ENCODE assay signal across 12 cellular contexts in genomic region chr20:364905-365794, GRCh38. TPM values are rescaled to one million over a fixed set of nuclear protein-coding genes. Genes with fewer than 3 reads are reported as not detected.
DNase-seq lines count a peak whose midpoint lies in the region; ATAC-seq and TF ChIP-seq lines count a peak whose summit lies in the region.
"Had no signal": no experiment of that assay in that cellular context is flagged by ENCODE, and none has a peak within 500 bp of the region (broad histone marks: within the 10 kb centered on the region; RNA-seq: fewer than 3 reads in every experiment).

No MANE protein-coding gene starts in this region.

- no peaks in the 10 kb centered on the region for H3K9me2 ChIP-seq in SK-N-SH

- no peak for DNase-seq in SK-N-SH
- peak; percentile 93 for DNase-seq in M059J (ENCODE audit: low read depth)
- DNase-seq in amniotic epithelial cell (ENCODE audit: low read depth) = peak; percentile 38
- DNase-seq in naive thymus-derived CD4-positive, alpha-beta T cell = no peak
- no peak for DNase-seq in left cardiac atrium
- DNase-seq in globus pallidus (ENCODE audit: low spot score) = no peak
- DNase-seq in immature natural killer cell = no peak
- DNase-seq: head of caudate nucleus; stimulated activated CD4-positive, alpha-beta T cell treated with anti-CD3 and anti-CD28 coated beads, Interleukin-4, amount 100 ng/mL, for 4 hours; transverse colon had no signal

- no peaks in the 10 kb centered on the region for H3F3A ChIP-seq in SK-N-SH (replicated peaks; ENCODE audit: insufficient read depth)

- H3K4me2 ChIP-seq in SK-N-SH = no peak overlapping the region

- intact Hi-C loops in naive thymus-derived CD4-positive, alpha-beta T cell (cut with micrococcal nuclease) = loop anchor here in 1 of 2 donors (5.0 kb wide), 1 partner anchor 97 kb away; the partner anchor contains the start of gene TBC1D20
- intact Hi-C loops in left cardiac atrium (cut with DNase I) = no loop called here

- WGBS in SK-N-SH (ENCODE audit: low lambda C conversion rate) = 82% methylated on average over 9 of the region's 9 CpGs

- no peaks in the 10 kb centered on the region for H4K20me1 ChIP-seq in SK-N-SH (ENCODE audit: insufficient read depth)

- H3K27me3 Mint-ChIP-seq in naive thymus-derived CD4-positive, alpha-beta T cell = no peaks in the 10 kb centered on the region
- peaks cover 0 to 4% (median 2%) of the 10 kb centered on the region in 3 donors for H3K27me3 Mint-ChIP-seq in immature natural killer cell (ENCODE audit: low read depth in 3 of 3)

- H3K9ac ChIP-seq in SK-N-SH = no peak overlapping the region

- TF ChIP-seq EP300 in SK-N-SH (IDR thresholded peaks at IDR 0.05; ENCODE audit: borderline replicate concordance in 1 of 2, low read depth in 1 of 2, low read length in 1 of 2) = no peak

- no peaks in the 10 kb centered on the region for H3K79me2 ChIP-seq in SK-N-SH (ENCODE audit: insufficient read depth)

- peaks cover 0 to 1% (median 0%) of the 10 kb centered on the region in 11 donors for H3K9me3 Mint-ChIP-seq in naive thymus-derived CD4-positive, alpha-beta T cell
- H3K9me3 Mint-ChIP-seq in immature natural killer cell = no peaks in the 10 kb centered on the region
- H3K9me3 Mint-ChIP-seq: nephron had no signal

- ATAC-seq in SK-N-SH treated with all-trans-retinoic acid at 6 μM for 48 hours = no peak
- no peak for ATAC-seq in naive thymus-derived CD4-positive, alpha-beta T cell
- ATAC-seq in left cardiac atrium = no peak

- H3K27ac Mint-ChIP-seq in naive thymus-derived CD4-positive, alpha-beta T cell = peak overlapping the region in 7 of 9 donors; percentile 49 to 96 (median 82)
- H3K27ac Mint-ChIP-seq in immature natural killer cell = no peak overlapping the region

- no peak overlapping the region for H3K27ac ChIP-seq in SK-N-SH (ENCODE audit: low read depth in 2 of 2, low read length in 1 of 2)
- no peak overlapping the region for H3K27ac ChIP-seq in naive thymus-derived CD4-positive, alpha-beta T cell (ENCODE audit: low read depth, low read length)

- TF ChIP-seq CTCF in SK-N-SH (IDR thresholded peaks at IDR 0.05) = no peak

- no peak overlapping the region for H2AFZ ChIP-seq in SK-N-SH (ENCODE audit: low read depth)

- H3K4me1 Mint-ChIP-seq in naive thymus-derived CD4-positive, alpha-beta T cell = peaks cover 23 to 55% (median 47%) of the 10 kb centered on the region in 7 donors
- no peaks in the 10 kb centered on the region for H3K4me1 Mint-ChIP-seq in immature natural killer cell

- H3K36me3 ChIP-seq in SK-N-SH (replicated peaks in 1 of 2; ENCODE audit: control insufficient read depth in 1 of 2, insufficient read depth in 2 of 2, low read length in 1 of 2) = no peaks in the 10 kb centered on the region
- no peaks in the 10 kb centered on the region for H3K36me3 ChIP-seq in naive thymus-derived CD4-positive, alpha-beta T cell (ENCODE audit: control insufficient read depth in 2 of 3, insufficient read depth in 3 of 3, low read length in 3 of 3)
- H3K36me3 ChIP-seq: transverse colon had no signal

- peaks cover 3 to 12% of the 10 kb centered on the region in 2 experiments; a peak in 2 of 4 replicates for H3K4me1 ChIP-seq in SK-N-SH (ENCODE audit: control insufficient read depth in 1 of 2, insufficient read depth in 2 of 2, low read depth in 1 of 2, low read length in 1 of 2)
- H3K4me1 ChIP-seq in naive thymus-derived CD4-positive, alpha-beta T cell (ENCODE audit: control insufficient read depth in 2 of 2, insufficient read depth in 2 of 2, low read length in 2 of 2) = peaks cover 0 to 20% of the 10 kb centered on the region in 2 donors

- H3K9me3 ChIP-seq in SK-N-SH = no peaks in the 10 kb centered on the region
- no peaks in the 10 kb centered on the region for H3K9me3 ChIP-seq in naive thymus-derived CD4-positive, alpha-beta T cell (ENCODE audit: control insufficient read depth in 2 of 3, low read length in 3 of 3)
- H3K9me3 ChIP-seq: transverse colon had no signal

- POLR2A ChIA-PET in SK-N-SH (lab: Yijun Ruan, JAX) = interaction anchor here (0.7 kb wide), 1 partner anchor 81 kb away, joined by 7 read pairs; no protein-coding TSS in a partner anchor
- POLR2A ChIA-PET in naive thymus-derived CD4-positive, alpha-beta T cell (lab: Charles Lee) = interaction anchor here (0.9 to 1.7 kb wide), 2 partner anchors 18 to 42 kb away, joined by 4 read pairs; no protein-coding TSS in a partner anchor

- H3K27me3 ChIP-seq in SK-N-SH (ENCODE audit: insufficient read depth) = no peaks in the 10 kb centered on the region
- H3K27me3 ChIP-seq in naive thymus-derived CD4-positive, alpha-beta T cell (ENCODE audit: control insufficient read depth in 2 of 2, insufficient read depth in 2 of 2, low read length in 2 of 2) = no peaks in the 10 kb centered on the region
- H3K27me3 ChIP-seq: transverse colon had no signal

- H3K4me3 Mint-ChIP-seq in naive thymus-derived CD4-positive, alpha-beta T cell = peak overlapping the region; percentile 41 to 73 (median 58)
- no peak overlapping the region for H3K4me3 Mint-ChIP-seq in immature natural killer cell
- H3K4me3 Mint-ChIP-seq: nephron had no signal

- H3K36me3 Mint-ChIP-seq in naive thymus-derived CD4-positive, alpha-beta T cell = peaks cover 0 to 3% (median 0%) of the 10 kb centered on the region in 5 donors
- H3K36me3 Mint-ChIP-seq in immature natural killer cell = peaks cover 0 to 3% (median 0%) of the 10 kb centered on the region in 3 donors

- CTCF ChIA-PET in SK-N-SH (lab: Yijun Ruan, JAX) = interaction anchor here (2.5 kb wide), 1 partner anchor 11 kb away, joined by 9 read pairs; no protein-coding TSS in a partner anchor
- CTCF ChIA-PET in naive thymus-derived CD4-positive, alpha-beta T cell (lab: Charles Lee) = interaction anchor here (0.7 to 1.1 kb wide), 2 partner anchors 37 to 112 kb away, joined by 3 read pairs; no protein-coding TSS in a partner anchor

- TF ChIP-seq RAD21 in SK-N-SH (IDR thresholded peaks at IDR 0.05; ENCODE audit: low read length) = no peak

- H3K4me3 ChIP-seq in SK-N-SH (ENCODE audit: low read depth in 2 of 2, low read length in 1 of 2) = no peak overlapping the region
- H3K4me3 ChIP-seq in naive thymus-derived CD4-positive, alpha-beta T cell (ENCODE audit: low read length) = no peak overlapping the region
- H3K4me3 ChIP-seq: transverse colon had no signal

TF ChIP-seq in SK-N-SH, 30 proteins besides CTCF, POLR2A, EP300 and RAD21:
- TF ChIP-seq FOSL2 (IDR thresholded peaks at IDR 0.05; ENCODE audit: borderline replicate concordance, low read depth) (peak; percentile 21; the same call in 1 of the 2 replicates), FOXJ3 (CRISPR knock-in tag; IDR thresholded peaks at IDR 0.05) (no peak)

TF ChIP-seq in SK-N-SH treated with all-trans-retinoic acid at 6 μM for 48 hours, 23 proteins besides CTCF, POLR2A, EP300 and RAD21 (continues in another document):
- TF ChIP-seq ZNF8 (CRISPR knock-in tag; IDR thresholded peaks at IDR 0.05) (no peak), ESRRG (CRISPR knock-in tag; IDR thresholded peaks at IDR 0.05) (no peak), SNAI2 (CRISPR knock-in tag; IDR thresholded peaks at IDR 0.05) (no peak), CREB5 (CRISPR knock-in tag; IDR thresholded peaks at IDR 0.05; ENCODE audit: low read depth) (no peak), GLIS3 (CRISPR knock-in tag; IDR thresholded peaks at IDR 0.05) (no peak)

RNA-seq across cellular contexts. Expression of gene TRIB3, which starts 15.4 kb away (rescaled TPM):
- 13.2 and 16.6 TPM in 2 replicates for polyA plus RNA-seq in SK-N-SH (2012; rRNA removed)
- 7.2 and 12.0 TPM in 2 replicates for polyA plus RNA-seq in SK-N-SH (2012; cell fraction: cytosol; rRNA removed)
- polyA plus RNA-seq in SK-N-SH (2012; cell fraction: nucleus; rRNA removed) = 14.4 and 14.8 TPM in 2 replicates
- 34.1 and 35.5 TPM in 2 replicates for total RNA-seq in M059J (2014; rRNA removed; shearing (Covaris generic))
- total RNA-seq in naive thymus-derived CD4-positive, alpha-beta T cell = 10 to 100 TPM in 1 of 5 experiments, 1 to 10 TPM in 4; 2.4 to 27.7 (median 9.4) TPM
- polyA plus RNA-seq in naive thymus-derived CD4-positive, alpha-beta T cell = 10 to 100 TPM; 12.6 to 16.0 TPM
- total RNA-seq in left cardiac atrium = 1 to 10 TPM; 1.4 to 3.4 TPM
- polyA plus RNA-seq in immature natural killer cell = 10 to 100 TPM; 17.0 to 27.6 (median 25.0) TPM

RNA-seq across cellular contexts. Expression of gene NRSN2, which starts 18.2 kb away (rescaled TPM):
- polyA plus RNA-seq in SK-N-SH (2012; rRNA removed) (88.6 and 146 TPM in 2 replicates), immature natural killer cell (1 to 10 TPM; 6.7 to 8.9 (median 7.1) TPM)
- 54.7 and 100 TPM in 2 replicates for polyA plus RNA-seq in SK-N-SH (2012; cell fraction: cytosol; rRNA removed)
- polyA plus RNA-seq in SK-N-SH (2012; cell fraction: nucleus; rRNA removed) = 63.6 and 88.9 TPM in 2 replicates
- total RNA-seq in M059J (2014; rRNA removed; shearing (Covaris generic)) = 102 and 149 TPM in 2 replicates
- 1 to 10 TPM in 3 of 5 experiments, under 1 TPM in 2; 0.24 to 2.1 (median 1.3) TPM for total RNA-seq in naive thymus-derived CD4-positive, alpha-beta T cell
- polyA plus RNA-seq in naive thymus-derived CD4-positive, alpha-beta T cell = 1 to 10 TPM; 1.3 to 1.8 TPM
- total RNA-seq in left cardiac atrium = 10 to 100 TPM; 20.6 to 34.9 TPM

RNA-seq across cellular contexts. Expression of gene SOX12, which starts 39.8 kb away (rescaled TPM):
- polyA plus RNA-seq in SK-N-SH (2012; rRNA removed) = 7.0 and 11.3 TPM in 2 replicates
- 7.9 and 10.8 TPM in 2 replicates for polyA plus RNA-seq in SK-N-SH (2012; cell fraction: cytosol; rRNA removed)
- polyA plus RNA-seq in SK-N-SH (2012; cell fraction: nucleus; rRNA removed) = 44.6 and 55.2 TPM in 2 replicates
- total RNA-seq in M059J (2014; rRNA removed; shearing (Covaris generic)) = 5.1 and 16.5 TPM in 2 replicates
- total RNA-seq in naive thymus-derived CD4-positive, alpha-beta T cell = 10 to 100 TPM in 3 of 5 experiments, 1 to 10 TPM in 2; 4.6 to 15.1 (median 12.3) TPM
- 1 to 10 TPM in 1 of 2 donors, under 1 TPM in 1; 0.89 to 1.3 TPM for polyA plus RNA-seq in naive thymus-derived CD4-positive, alpha-beta T cell
- total RNA-seq in left cardiac atrium = 10 to 100 TPM in 1 of 2 donors, 1 to 10 TPM in 1; 8.1 to 11.6 TPM
- polyA plus RNA-seq in immature natural killer cell = under 1 TPM; 0.08 to 0.27 (median 0.21) TPM

RNA-seq across cellular contexts. Expression of gene RBCK1, which starts 42.9 kb away (rescaled TPM):
- polyA plus RNA-seq in SK-N-SH (2012; rRNA removed) (94.3 and 105 TPM in 2 replicates), immature natural killer cell (100 to 1,000 TPM; 110 to 131 (median 126) TPM)
- polyA plus RNA-seq in SK-N-SH (2012; cell fraction: cytosol; rRNA removed) = 55.2 and 70.2 TPM in 2 replicates
- polyA plus RNA-seq in SK-N-SH (2012; cell fraction: nucleus; rRNA removed) = 264 and 271 TPM in 2 replicates
- 132 and 155 TPM in 2 replicates for total RNA-seq in M059J (2014; rRNA removed; shearing (Covaris generic))
- total RNA-seq in naive thymus-derived CD4-positive, alpha-beta T cell = 100 to 1,000 TPM in 1 of 5 experiments, 10 to 100 TPM in 4; 70.3 to 153 (median 96.9) TPM
- polyA plus RNA-seq in naive thymus-derived CD4-positive, alpha-beta T cell = 10 to 100 TPM; 80.1 to 98.1 TPM
- total RNA-seq in left cardiac atrium = 10 to 100 TPM; 41.6 to 43.5 TPM

Comparison
In these comparisons a context has a peak if more than half of its experiments do, and no peak if none do; other contexts are left out.
1. DNase-seq: peak in M059J (single experiment) and amniotic epithelial cell (single experiment); none in SK-N-SH (single experiment), naive thymus-derived CD4-positive, alpha-beta T cell (0 of 9), left cardiac atrium (single experiment), globus pallidus (single experiment) and immature natural killer cell (0 of 3).
2. H3K27ac Mint-ChIP-seq: peak in naive thymus-derived CD4-positive, alpha-beta T cell (7 of 9); none in immature natural killer cell (0 of 6).
3. H3K4me3 Mint-ChIP-seq: peak in naive thymus-derived CD4-positive, alpha-beta T cell (10 of 10); none in immature natural killer cell (0 of 5).
4. RNA of gene NRSN2, which starts 18.2 kb away (total RNA-seq): 102 to 149 TPM in M059J and 20.6 to 34.9 TPM in left cardiac atrium; 0.24 to 2.1 TPM in naive thymus-derived CD4-positive, alpha-beta T cell; every median in the first group is over 4 times any median in the second.